10 cellular contexts compared by ENCODE assay signal in the genomic region with DNA sequence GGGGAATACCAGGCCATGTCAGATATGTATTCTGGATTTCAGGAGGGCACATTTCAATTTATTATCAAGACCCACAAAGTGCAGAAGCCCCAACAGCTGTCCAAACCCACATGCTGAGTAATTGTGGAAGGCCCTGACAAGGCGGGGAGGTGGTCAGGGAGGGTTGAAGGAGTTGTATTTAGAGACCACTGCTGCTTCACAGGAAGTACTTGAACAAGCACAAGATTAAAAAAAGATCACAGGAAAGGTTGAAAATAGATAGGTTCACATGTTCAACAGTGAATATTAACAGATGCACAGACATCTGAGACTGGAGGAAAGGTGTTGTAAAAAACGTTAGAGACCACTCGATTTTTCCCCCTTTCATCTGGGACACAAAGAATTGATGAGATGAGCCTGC. TPM values are rescaled to one million over a fixed set of nuclear protein-coding genes. Genes with fewer than 3 reads are reported as not detected.
DNase-seq lines count a peak whose midpoint lies in the region; ATAC-seq and TF ChIP-seq lines count a peak whose summit lies in the region.
"Had no signal": no experiment of that assay in that cellular context is flagged by ENCODE, and none has a peak within 500 bp of the region (broad histone marks: within the 10 kb centered on the region; RNA-seq: fewer than 3 reads in every experiment).

No MANE protein-coding gene starts in this region.

- peaks cover 54% of the 10 kb centered on the region for H3K4me1 Mint-ChIP-seq in activated T-helper 1 cell treated with anti-CD3 and anti-CD28 coated beads, Interleukin-12 subunit alpha, Interleukin-12 subunit beta, Interleukin-2, Interleukin-4 antibody, amounts not matched to agents 30 ng/mL and 10 ng/mL and 1 ng/mL, durations not matched to agents 14 hours and 24 hours and 36 hours (ENCODE audit: low read depth)

- ATAC-seq in GM19438 (IDR thresholded peaks at IDR 0.05; ENCODE audit: low read depth, unreplicated experiment) = peak; percentile 67
- peak; percentile 60 for ATAC-seq in HG03097 (IDR thresholded peaks at IDR 0.05; ENCODE audit: low FRiP score, unreplicated experiment)

- H3K27ac Mint-ChIP-seq in activated T-helper 1 cell treated with anti-CD3 and anti-CD28 coated beads, Interleukin-12 subunit alpha, Interleukin-12 subunit beta, Interleukin-2, Interleukin-4 antibody, amounts not matched to agents 30 ng/mL and 10 ng/mL and 1 ng/mL, durations not matched to agents 14 hours and 24 hours and 36 hours = peak overlapping the region; percentile 15

- TF ChIP-seq CTCF in GM10266 (IDR thresholded peaks at IDR 0.05; ENCODE audit: control insufficient read depth, insufficient read depth, low read depth, missing control alignments) = no peak

- H3K9me3 Mint-ChIP-seq in activated T-helper 1 cell treated with anti-CD3 and anti-CD28 coated beads, Interleukin-12 subunit alpha, Interleukin-12 subunit beta, Interleukin-2, Interleukin-4 antibody, amounts not matched to agents 30 ng/mL and 10 ng/mL and 1 ng/mL, durations not matched to agents 14 hours and 24 hours and 36 hours = no peaks in the 10 kb centered on the region

- H3K4me3 Mint-ChIP-seq in activated T-helper 1 cell treated with anti-CD3 and anti-CD28 coated beads, Interleukin-12 subunit alpha, Interleukin-12 subunit beta, Interleukin-2, Interleukin-4 antibody, amounts not matched to agents 30 ng/mL and 10 ng/mL and 1 ng/mL, durations not matched to agents 14 hours and 24 hours and 36 hours = no peak overlapping the region

- no peaks in the 10 kb centered on the region for H3K27me3 Mint-ChIP-seq in activated T-helper 1 cell treated with anti-CD3 and anti-CD28 coated beads, Interleukin-12 subunit alpha, Interleukin-12 subunit beta, Interleukin-2, Interleukin-4 antibody, amounts not matched to agents 30 ng/mL and 10 ng/mL and 1 ng/mL, durations not matched to agents 14 hours and 24 hours and 36 hours (ENCODE audit: insufficient read depth)

- intact Hi-C loops in activated T-helper 1 cell treated with anti-CD3 and anti-CD28 coated beads, Interleukin-12 subunit alpha, Interleukin-12 subunit beta, Interleukin-2, Interleukin-4 antibody, amounts not matched to agents 30 ng/mL and 10 ng/mL and 1 ng/mL, durations not matched to agents 14 hours and 24 hours and 36 hours (cut with micrococcal nuclease) = no loop called here

- DNase-seq in GM10266 (ENCODE audit: extremely low spot score) (peak; percentile 74), SW 1271 (lab: John Stamatoyannopoulos, UW) (no peak), NCI-H2227 treated with DMSO at 0.1 percent for 48 hours (lab: John Stamatoyannopoulos, UW) (no peak), globus pallidus (ENCODE audit: low spot score) (no peak), NCI-H2029 treated with DMSO at 0.1 percent for 48 hours (lab: John Stamatoyannopoulos, UW) (no peak)
- no peak for DNase-seq in activated T-helper 1 cell treated with anti-CD3 and anti-CD28 coated beads, Interleukin-12 subunit alpha, Interleukin-12 subunit beta, Interleukin-2, Interleukin-4 antibody, amounts not matched to agents 30 ng/mL and 10 ng/mL and 1 ng/mL, durations not matched to agents 14 hours and 24 hours and 36 hours (ENCODE audit: low spot score)
- DNase-seq: activated CD4-positive, alpha-beta T cell treated with anti-CD3 and anti-CD28 coated beads for 48 hours; NCI-H1436 treated with DMSO at 0.1 percent for 48 hours had no signal

- no peaks in the 10 kb centered on the region for H3K36me3 Mint-ChIP-seq in activated T-helper 1 cell treated with anti-CD3 and anti-CD28 coated beads, Interleukin-12 subunit alpha, Interleukin-12 subunit beta, Interleukin-2, Interleukin-4 antibody, amounts not matched to agents 30 ng/mL and 10 ng/mL and 1 ng/mL, durations not matched to agents 14 hours and 24 hours and 36 hours (ENCODE audit: low read depth)

RNA-seq across cellular contexts. Expression of gene ATP8A1, which starts 17.9 kb away (rescaled TPM):
- total RNA-seq in activated T-helper 1 cell treated with anti-CD3 and anti-CD28 coated beads, Interleukin-12 subunit alpha, Interleukin-12 subunit beta, Interleukin-2, Interleukin-4 antibody, amounts not matched to agents 30 ng/mL and 10 ng/mL and 1 ng/mL, durations not matched to agents 14 hours and 24 hours and 36 hours = 18.2 and 25.8 TPM in 2 replicates
